ENCODE assay signal across 9 cellular contexts in the genomic region with DNA sequence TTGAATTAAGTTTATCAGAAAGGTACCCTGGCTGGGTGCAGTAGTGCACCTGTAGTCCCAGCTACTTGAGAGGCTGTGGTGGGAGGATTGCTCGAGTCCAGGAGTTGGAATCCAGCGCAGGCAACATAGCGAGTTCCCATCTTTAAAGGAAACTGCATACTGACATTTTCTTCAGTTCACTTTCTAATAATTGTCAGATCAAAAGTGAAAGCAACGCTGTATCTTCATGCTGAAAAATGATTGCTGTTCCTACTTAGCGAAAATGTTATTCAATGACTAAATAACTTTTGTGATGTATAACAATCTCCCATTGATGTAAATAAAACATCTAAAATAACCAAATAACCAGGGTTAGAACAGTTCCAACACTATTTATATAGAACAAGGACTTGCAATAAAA. TPM values are rescaled to one million over a fixed set of nuclear protein-coding genes. Genes with fewer than 3 reads are reported as not detected.
DNase-seq lines count a peak whose midpoint lies in the region; ATAC-seq, FAIRE-seq and TF ChIP-seq lines count a peak whose summit lies in the region.
"Had no signal": no experiment of that assay in that cellular context is flagged by ENCODE, and none has a peak within 500 bp of the region (broad histone marks: within the 10 kb centered on the region; RNA-seq: fewer than 3 reads in every experiment).

No MANE protein-coding gene starts in this region.

- H3K79me2 ChIP-seq in GM12878 (ENCODE audit: control insufficient read depth, insufficient read depth, low read length), result peaks cover 63% of the 10 kb centered on the region

- H3K27ac ChIP-seq in A673 (ENCODE audit: low read depth, low read length, poor library complexity, severe bottlenecking), result no peak overlapping the region
- H3K27ac ChIP-seq in HEK293 (ENCODE audit: extremely low read depth, low read depth, low read length), result no peak overlapping the region
- H3K27ac ChIP-seq in GM12878 (ENCODE audit: control insufficient read depth, insufficient read depth), result peak overlapping the region; percentile 86

- DNase-seq in A673 (ENCODE audit: low spot score) (no peak), GM12878 (ENCODE audit: low read depth, low spot score) (no peak), mesothelial cell of epicardium (ENCODE audit: low spot score in 2 of 2, unreplicated experiment in 2 of 2) (no peak), GDM1 (lab: John Stamatoyannopoulos, UW) (no peak), COR-L47 (lab: John Stamatoyannopoulos, UW) (no peak), NCI-H1694 treated with DMSO at 0.1 percent for 48 hours (lab: John Stamatoyannopoulos, UW) (no peak)
- DNase-seq: NCI-H2171 had no signal

- peak overlapping the region; percentile 93 for H3K4me2 ChIP-seq in GM12878 (ENCODE audit: control insufficient read depth, insufficient read depth)

- SMC1A ChIA-PET in GM12878 (lab: Charles Lee; ENCODE audit: uncharacterized antibody, unreplicated experiment), result interaction anchor here (1.7 to 1.8 kb wide), 2 partner anchors 33 to 171 kb away, joined by 3 to 6 read pairs; a partner anchor contains a TSS

- 0 out of 3 replicates have a peak, but pooled peaks have one; percentile 1 for ATAC-seq in GM12878
- no peak for ATAC-seq in HG03460 (IDR thresholded peaks at IDR 0.05; ENCODE audit: unreplicated experiment)

- no peaks in the 10 kb centered on the region for H3K9me3 Mint-ChIP-seq in mesothelial cell of epicardium

- peak overlapping the region; percentile 88 for H3K4me3 ChIP-seq in A673 (ENCODE audit: low read depth, low read length, poor library complexity, severe bottlenecking)
- H3K4me3 ChIP-seq in HEK293 (ENCODE audit: low read depth, low read length), result peak overlapping the region; percentile 98
- peak overlapping the region; percentile 95 for H3K4me3 ChIP-seq in GM12878

- intact Hi-C loops in A673 (cut with micrococcal nuclease; ENCODE audit: unreplicated experiment), result loop anchor here (5.0 to 10.0 kb wide), 2 partner anchors 146 to 151 kb away; a partner anchor contains a TSS
- intact Hi-C loops in GM12878 (cut with micrococcal nuclease; ENCODE audit: unreplicated experiment), result loop anchor here (5.0 kb wide), 1 partner anchor 149 kb away; a partner anchor contains a TSS

- no peak for TF ChIP-seq EP300 in GM12878 (IDR thresholded peaks at IDR 0.05; ENCODE audit: borderline replicate concordance in 1 of 2, control insufficient read depth in 1 of 2, low read depth in 2 of 2, low read length in 2 of 2)

- peak overlapping the region; percentile 81 for H3K27ac Mint-ChIP-seq in mesothelial cell of epicardium

- H4K20me1 ChIP-seq in GM12878 (ENCODE audit: control insufficient read depth, insufficient read depth), result no peaks in the 10 kb centered on the region

- POLR2A ChIA-PET in A673 (lab: Charles Lee; ENCODE audit: low non-redundant PET) (no interaction called here), HEK293 (lab: Yijun Ruan, JAX) (interaction anchor here (0.5 to 2.6 kb wide), 3 partner anchors 11 to 170 kb away, joined by 3 to 11 read pairs (median 4); a partner anchor contains a TSS), GM12878 (lab: Charles Lee) (interaction anchor here (0.7 to 2.7 kb wide), 3 partner anchors 11 to 324 kb away, joined by 3 to 8 read pairs (median 3); no protein-coding TSS in a partner anchor)

- BruUV-seq in A673 (replicated peaks; lab: Mats Ljungman, UMichigan) (no TSS peak), GM12878 (replicated peaks; lab: Mats Ljungman, UMichigan) (no TSS peak)

- in situ Hi-C loops in GM12878 (cut with MboI), result no loop called here

- H3K36me3 ChIP-seq in A673 (ENCODE audit: insufficient read depth, low read length, poor library complexity, severe bottlenecking) (peaks cover 3% of the 10 kb centered on the region), HEK293 (ENCODE audit: control insufficient read depth in 2 of 2, insufficient read depth in 1 of 2, low read length in 2 of 2) (peaks cover 9 to 11% of the 10 kb centered on the region in 2 experiments; a peak in 2 of 3 replicates), GM12878 (ENCODE audit: control insufficient read depth in 2 of 2, insufficient read depth in 2 of 2, low read length in 1 of 2) (0 out of 4 replicates have a peak, but pooled peaks cover 0 to 3% of the 10 kb centered on the region in 2 experiments)

- H3K27me3 Mint-ChIP-seq in mesothelial cell of epicardium (ENCODE audit: low read depth), result no peaks in the 10 kb centered on the region

- peak overlapping the region; percentile 88 for H3K4me3 Mint-ChIP-seq in mesothelial cell of epicardium

- H3K4me1 ChIP-seq in A673 (ENCODE audit: insufficient read depth, low read length, poor library complexity, severe bottlenecking) (peaks cover 8% of the 10 kb centered on the region), HEK293 (ENCODE audit: control insufficient read depth, insufficient read depth, low read length) (no peaks in the 10 kb centered on the region), GM12878 (ENCODE audit: control insufficient read depth, insufficient read depth, low read length) (no peaks in the 10 kb centered on the region)

- H3K9me3 ChIP-seq in A673 (ENCODE audit: low read depth, low read length, poor library complexity, severe bottlenecking) (no peaks in the 10 kb centered on the region), HEK293 (ENCODE audit: control insufficient read depth, insufficient read depth, low read depth, low read length) (no peaks in the 10 kb centered on the region), GM12878 (replicated peaks; ENCODE audit: control insufficient read depth, insufficient read depth, low read length) (no peaks in the 10 kb centered on the region)

- CTCF ChIA-PET in A673 (lab: Charles Lee), result no interaction called here
- CTCF ChIA-PET in HEK293 (lab: Yijun Ruan, JAX), result no interaction called here
- CTCF ChIA-PET in GM12878 (lab: Yijun Ruan, JAX), result interaction anchor here (1.0 to 1.8 kb wide), 4 partner anchors 18 to 147 kb away, joined by 3 to 5 read pairs (median 4); no protein-coding TSS in a partner anchor

- peak; percentile 77 for FAIRE-seq in GM12878 (lab: Jason Lieb, UNC)

- no peak overlapping the region for H2AFZ ChIP-seq in GM12878 (ENCODE audit: control insufficient read depth, low read depth, low read length)

- under 1% methylated on average over 5 of the region's 5 CpGs for WGBS in GM12878 (ENCODE audit: insufficient coverage, insufficient replicate concordance, low lambda C conversion rate, missing lambda C conversion rate)

- RAD21 ChIA-PET in GM12878 (lab: Charles Lee; ENCODE audit: unreplicated experiment), result interaction anchor here (1.4 kb wide), 1 partner anchor 69 kb away, joined by 3 read pairs; no protein-coding TSS in a partner anchor

- TF ChIP-seq CTCF in A673 (conservative IDR thresholded peaks at IDR 0.05; ENCODE audit: low read depth, low read length), result no peak
- no peak for TF ChIP-seq CTCF in HEK293 (tag by site-specific recombination; IDR thresholded peaks at IDR 0.05)
- TF ChIP-seq CTCF in GM12878 (IDR thresholded peaks at IDR 0.05 in 2 of 3, conservative IDR thresholded peaks at IDR 0.05 in 1 of 3; ENCODE audit: control insufficient read depth in 2 of 3, extremely low read depth in 1 of 3, insufficient read depth in 1 of 3, low read depth in 3 of 3, low read length in 3 of 3), result no peak
- TF ChIP-seq CTCF in mesothelial cell of epicardium (IDR thresholded peaks at IDR 0.05; ENCODE audit: unreplicated experiment), result no peak

- peak overlapping the region; percentile 85 for H3K9ac ChIP-seq in GM12878 (ENCODE audit: control insufficient read depth, insufficient read depth, low read length)

- H3K27me3 ChIP-seq in A673 (replicated peaks; ENCODE audit: insufficient read depth, low read depth, low read length, poor library complexity) (no peaks in the 10 kb centered on the region), GM12878 (replicated peaks in 1 of 2; ENCODE audit: control insufficient read depth in 2 of 2, insufficient read depth in 2 of 2, low read length in 1 of 2) (no peaks in the 10 kb centered on the region)

- peaks cover 5% of the 10 kb centered on the region for H3K36me3 Mint-ChIP-seq in mesothelial cell of epicardium

- no peak for TF ChIP-seq RAD21 in GM12878 (IDR thresholded peaks at IDR 0.05; ENCODE audit: insufficient read depth, low read depth, low read length)

- no peak for TF ChIP-seq POLR2A in GM12878 (IDR thresholded peaks at IDR 0.05; ENCODE audit: low read depth, low read length)

- H3K4me1 Mint-ChIP-seq in mesothelial cell of epicardium, result peaks cover 20% of the 10 kb centered on the region

RNA-seq across cellular contexts. Expression of a gene that starts 1.7 kb away (rescaled TPM):
- total RNA-seq in A673 (2021) (35.2 and 39.6 TPM in 2 replicates), GM12878 (2014; rRNA removed) (10.7 and 11.0 TPM in 2 replicates), GM12878 (2014; rRNA removed; fragmentation: Illumina TruSeq; extraction: Trizol) (13.5 and 13.8 TPM in 2 replicates), GM12878 (2021) (15.5 and 15.6 TPM in 2 replicates), mesothelial cell of epicardium (38.4 to 39.4 TPM (median 39.0 TPM) in 3 replicates)
- total RNA-seq in GM12878 (2013; cell fraction: nucleolus; rRNA removed), result 54.5 and 56.4 TPM in 2 replicates
- polyA plus RNA-seq in GM12878 (2011; ENCODE audit: low read depth), result 6.1 TPM
- polyA plus RNA-seq in GM12878 (2011; rRNA removed) (9.7 and 10.1 TPM in 2 replicates), GM12878 (2014; fragmentation: Illumina TruSeq; extraction: Trizol) (11.8 and 13.4 TPM in 2 replicates), GM12878 (2014; fragmentation: Nextera tagmentation; extraction: Ambion mirVana) (1 to 10 TPM; 2.1 to 2.4 TPM), GM12878 (2014; rRNA removed) (5.4 and 7.3 TPM in 2 replicates), GM12878 (2016; fragmentation: Nextera tagmentation; extraction: Ambion mirVana) (10 to 100 TPM; 10.9 to 11.1 TPM)
- polyA plus RNA-seq in GM12878 (2011; cell fraction: cytosol; rRNA removed), result 7.9 and 10.1 TPM in 2 replicates
- 9.4 and 10.3 TPM in 2 replicates for polyA plus RNA-seq in GM12878 (2011; cell fraction: nucleus; rRNA removed)
- polyA plus RNA-seq in GM12878 (2012), result 6.8 and 7.7 TPM in 2 replicates
- 19.7 and 27.6 TPM in 2 replicates for polyA minus RNA-seq in GM12878 (2011; rRNA and poly(A)+ RNA removed)
- 7.9 and 10.6 TPM in 2 replicates for polyA minus RNA-seq in GM12878 (2011; cell fraction: cytosol; rRNA and poly(A)+ RNA removed)
- 15.0 and 20.8 TPM in 2 replicates for polyA minus RNA-seq in GM12878 (2011; cell fraction: nucleus; rRNA and poly(A)+ RNA removed)

RNA-seq across cellular contexts. Expression of a gene that starts 30.1 kb away (rescaled TPM):
- total RNA-seq in A673 (2021), result 87.0 and 88.5 TPM in 2 replicates
- 60.5 and 75.5 TPM in 2 replicates for total RNA-seq in GM12878 (2013; cell fraction: nucleolus; rRNA removed)
- total RNA-seq in GM12878 (2014; rRNA removed), result 25.9 and 29.5 TPM in 2 replicates
- total RNA-seq in GM12878 (2014; rRNA removed; fragmentation: Illumina TruSeq; extraction: Trizol), result 31.9 and 32.2 TPM in 2 replicates
- 34.8 and 44.5 TPM in 2 replicates for total RNA-seq in GM12878 (2021)
- polyA plus RNA-seq in GM12878 (2011; ENCODE audit: low read depth), result 10.0 TPM
- 54.2 and 67.5 TPM in 2 replicates for polyA plus RNA-seq in GM12878 (2011; rRNA removed)
- 27.6 and 27.8 TPM in 2 replicates for polyA plus RNA-seq in GM12878 (2011; cell fraction: cytosol; rRNA removed)
- polyA plus RNA-seq in GM12878 (2011; cell fraction: nucleus; rRNA removed), result 31.0 and 33.8 TPM in 2 replicates
- polyA plus RNA-seq in GM12878 (2012), result 13.3 and 16.2 TPM in 2 replicates
- polyA plus RNA-seq in GM12878 (2014; fragmentation: Illumina TruSeq; extraction: Trizol), result 29.6 and 36.2 TPM in 2 replicates
- 10 to 100 TPM in 1 of 2 experiments, 1 to 10 TPM in 1; 8.9 to 10.4 TPM for polyA plus RNA-seq in GM12878 (2014; fragmentation: Nextera tagmentation; extraction: Ambion mirVana)
- polyA plus RNA-seq in GM12878 (2014; rRNA removed), result 23.2 and 26.6 TPM in 2 replicates
- polyA plus RNA-seq in GM12878 (2016; fragmentation: Nextera tagmentation; extraction: Ambion mirVana), result 10 to 100 TPM; 21.8 to 28.8 TPM
- polyA minus RNA-seq in GM12878 (2011; rRNA and poly(A)+ RNA removed), result 84.3 and 161 TPM in 2 replicates
- polyA minus RNA-seq in GM12878 (2011; cell fraction: cytosol; rRNA and poly(A)+ RNA removed), result 34.1 and 34.8 TPM in 2 replicates
- 11.0 and 16.0 TPM in 2 replicates for polyA minus RNA-seq in GM12878 (2011; cell fraction: nucleus; rRNA and poly(A)+ RNA removed)
- total RNA-seq in mesothelial cell of epicardium, result 38.8 to 41.0 TPM (median 40.2 TPM) in 3 replicates

RNA-seq across cellular contexts. Expression of a gene that starts 33.4 kb away (rescaled TPM):
- total RNA-seq in A673 (2021), result 110 and 115 TPM in 2 replicates
- 39.6 and 40.5 TPM in 2 replicates for total RNA-seq in GM12878 (2013; cell fraction: nucleolus; rRNA removed)
- total RNA-seq in GM12878 (2014; rRNA removed), result 45.1 and 48.7 TPM in 2 replicates
- 45.1 and 48.5 TPM in 2 replicates for total RNA-seq in GM12878 (2014; rRNA removed; fragmentation: Illumina TruSeq; extraction: Trizol)
- total RNA-seq in GM12878 (2021), result 53.0 and 56.0 TPM in 2 replicates
- 28.2 TPM for polyA plus RNA-seq in GM12878 (2011; ENCODE audit: low read depth)
- polyA plus RNA-seq in GM12878 (2011; rRNA removed), result 114 and 137 TPM in 2 replicates
- 114 and 126 TPM in 2 replicates for polyA plus RNA-seq in GM12878 (2011; cell fraction: cytosol; rRNA removed)
- polyA plus RNA-seq in GM12878 (2011; cell fraction: nucleus; rRNA removed), result 43.6 and 54.1 TPM in 2 replicates
- 39.2 and 46.1 TPM in 2 replicates for polyA plus RNA-seq in GM12878 (2012)
- polyA plus RNA-seq in GM12878 (2014; fragmentation: Illumina TruSeq; extraction: Trizol), result 49.4 and 62.3 TPM in 2 replicates
- 100 to 1,000 TPM in 1 of 2 experiments, 10 to 100 TPM in 1; 87.6 to 114 TPM for polyA plus RNA-seq in GM12878 (2014; fragmentation: Nextera tagmentation; extraction: Ambion mirVana)
- polyA plus RNA-seq in GM12878 (2014; rRNA removed), result 72.1 and 74.8 TPM in 2 replicates
- polyA plus RNA-seq in GM12878 (2016; fragmentation: Nextera tagmentation; extraction: Ambion mirVana), result 100 to 1,000 TPM; 122 to 126 TPM
- 72.0 and 93.3 TPM in 2 replicates for polyA minus RNA-seq in GM12878 (2011; rRNA and poly(A)+ RNA removed)
- 26.7 and 28.1 TPM in 2 replicates for polyA minus RNA-seq in GM12878 (2011; cell fraction: cytosol; rRNA and poly(A)+ RNA removed)
- 13.5 and 16.2 TPM in 2 replicates for polyA minus RNA-seq in GM12878 (2011; cell fraction: nucleus; rRNA and poly(A)+ RNA removed)
- 43.4 to 45.6 TPM (median 44.4 TPM) in 3 replicates for total RNA-seq in mesothelial cell of epicardium
